25 cellular contexts compared by ENCODE assay signal in the genomic region with DNA sequence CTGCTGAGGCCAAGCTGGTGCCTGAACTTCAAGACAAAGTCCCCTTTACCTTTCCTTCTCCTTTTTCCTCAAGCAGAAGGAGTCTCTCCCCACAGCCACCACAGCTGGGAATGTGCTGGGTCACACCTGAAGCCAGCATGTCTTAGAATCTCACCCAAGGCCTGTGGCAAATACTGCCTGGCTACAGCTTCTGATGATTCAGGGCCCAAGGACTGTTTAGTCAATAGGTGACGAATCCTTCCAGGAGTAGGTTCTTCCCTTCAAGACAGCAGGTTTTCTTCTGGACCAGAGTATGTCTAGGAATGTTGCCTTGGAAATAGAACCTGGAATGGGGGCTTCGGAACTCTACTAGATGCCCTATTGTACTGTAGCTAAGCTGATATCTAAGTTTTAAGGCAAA.
DNase-seq lines count a peak whose midpoint lies in the region; ATAC-seq, FAIRE-seq and TF ChIP-seq lines count a peak whose summit lies in the region.
"Had no signal": no experiment of that assay in that cellular context is flagged by ENCODE, and none has a peak within 500 bp of the region (broad histone marks: within the 10 kb centered on the region; RNA-seq: fewer than 3 reads in every experiment).

No MANE protein-coding gene starts in this region.

- in situ Hi-C loops in mammary epithelial cell (cut with MboI; ENCODE audit: low sequenced_read_pairs in 2 of 2): no loop called here

- no peaks in the 10 kb centered on the region for H3K27me3 ChIP-seq in mammary epithelial cell (ENCODE audit: insufficient read depth, low read length)
- H3K27me3 ChIP-seq in breast epithelium: no peaks in the 10 kb centered on the region
- H3K27me3 ChIP-seq in bronchial epithelial cell (ENCODE audit: control insufficient read depth, insufficient read depth, low read length): no peaks in the 10 kb centered on the region
- H3K27me3 ChIP-seq in foreskin keratinocyte: no peaks in the 10 kb centered on the region
- H3K27me3 ChIP-seq: BLaER1 had no signal

- no peak overlapping the region for H3K4me2 ChIP-seq in mammary epithelial cell (ENCODE audit: insufficient read depth, low read depth, low read length)
- H3K4me2 ChIP-seq: BLaER1 had no signal

- no peaks in the 10 kb centered on the region for H3K4me1 ChIP-seq in mammary epithelial cell (ENCODE audit: insufficient read depth, low read length)
- no peaks in the 10 kb centered on the region for H3K4me1 ChIP-seq in breast epithelium
- no peaks in the 10 kb centered on the region for H3K4me1 ChIP-seq in foreskin keratinocyte

- intact Hi-C loops in mammary epithelial cell (cut with micrococcal nuclease): no loop called here
- intact Hi-C loops in breast epithelium (cut with DNase I; ENCODE audit: low total_unique reads): no loop called here

- peak; percentile 63 for DNase-seq in mammary epithelial cell
- DNase-seq in breast epithelium (ENCODE audit: low spot score in 2 of 2): no peak
- peak; percentile 88 for DNase-seq in bronchial epithelial cell (ENCODE audit: low read depth)
- peak in 1 of 2 donors; percentile 75 for DNase-seq in foreskin keratinocyte
- no peak for DNase-seq in GM20000 (ENCODE audit: low spot score)
- DNase-seq in activated naive CD4-positive, alpha-beta T cell treated with anti-CD3 and anti-CD28 coated beads, Interleukin-2, amount 50 U/mL, for 16 hours: no peak
- DNase-seq: CD4-positive, CD25-positive, alpha-beta regulatory T cell; CD8-positive, alpha-beta T cell; DMS 273 treated with DMSO at 0.1 percent for 48 hours; DMS79; EL; GDM1; GOT3; HFFc6 had no signal

- no TSS peak for BruUV-seq in mammary epithelial cell (replicated peaks; lab: Mats Ljungman, UMichigan)

- no peak overlapping the region for H3K9ac ChIP-seq in mammary epithelial cell (ENCODE audit: insufficient read depth, low read length)
- H3K9ac ChIP-seq: BLaER1 had no signal

- no peak overlapping the region for H3K4me3 ChIP-seq in mammary epithelial cell (replicated peaks in 1 of 3; ENCODE audit: insufficient read depth in 1 of 3, low read depth in 2 of 3, low read length in 3 of 3)
- H3K4me3 ChIP-seq in breast epithelium: no peak overlapping the region
- H3K4me3 ChIP-seq in bronchial epithelial cell (ENCODE audit: low read depth, low read length): no peak overlapping the region
- H3K4me3 ChIP-seq: BLaER1, GM12878, HAP-1 had no signal

- H3K27ac ChIP-seq in mammary epithelial cell (ENCODE audit: insufficient read depth, low read depth, low read length): no peak overlapping the region
- no peak overlapping the region for H3K27ac ChIP-seq in breast epithelium
- H3K27ac ChIP-seq in foreskin keratinocyte: no peak overlapping the region
- H3K27ac ChIP-seq: 22Rv1, BLaER1, C4-2B had no signal

- FAIRE-seq in bronchial epithelial cell (lab: Jason Lieb, UNC): peak; percentile 66
- FAIRE-seq: A204.1, D721Med, GM12878, GM18507, H54 had no signal

- CTCF ChIA-PET in mammary epithelial cell (lab: Charles Lee; ENCODE audit: low non-redundant PET): interaction anchor here (0.6 kb wide), 1 partner anchor 24 kb away, joined by 5 read pairs; no protein-coding TSS in a partner anchor

- H3K9me3 ChIP-seq in mammary epithelial cell (replicated peaks; ENCODE audit: insufficient read depth, low read length) (no peaks in the 10 kb centered on the region), breast epithelium (no peaks in the 10 kb centered on the region)
- H3K9me3 ChIP-seq: HAP-1 had no signal

- H2AFZ ChIP-seq in mammary epithelial cell (ENCODE audit: low read depth, low read length): no peak overlapping the region

- no peak for TF ChIP-seq POLR2A in breast epithelium (IDR thresholded peaks at IDR 0.05)

- H3K36me3 ChIP-seq in mammary epithelial cell (ENCODE audit: insufficient read depth, low read length) (no peaks in the 10 kb centered on the region), breast epithelium (no peaks in the 10 kb centered on the region), bronchial epithelial cell (ENCODE audit: control insufficient read depth, insufficient read depth, low read length) (no peaks in the 10 kb centered on the region)
- H3K36me3 ChIP-seq: HAP-1 had no signal

- dilution Hi-C loops in mammary epithelial cell (cut with HindIII; ENCODE audit: low sequenced_read_pairs): no loop called here

- peak; percentile 50 for ATAC-seq in foreskin keratinocyte
- no peak for ATAC-seq in GM21619 (IDR thresholded peaks at IDR 0.05; ENCODE audit: unreplicated experiment)
- no peak for ATAC-seq in GM18498 (IDR thresholded peaks at IDR 0.05; ENCODE audit: unreplicated experiment)
- ATAC-seq: CD8-positive, alpha-beta T cell; GM12878 had no signal

- 80% methylated on average over 1 of the region's 2 CpGs for WGBS in mammary epithelial cell (ENCODE audit: low coverage, missing lambda C conversion rate)

- no peaks in the 10 kb centered on the region for H4K20me1 ChIP-seq in mammary epithelial cell (ENCODE audit: insufficient read depth, low read length)
- H4K20me1 ChIP-seq: BLaER1 had no signal

- H3K79me2 ChIP-seq in mammary epithelial cell (ENCODE audit: insufficient read depth, low read length): no peaks in the 10 kb centered on the region

- TF ChIP-seq CTCF in mammary epithelial cell (conservative IDR thresholded peaks at IDR 0.05 in 1 of 2, IDR thresholded peaks at IDR 0.05 in 1 of 2; ENCODE audit: extremely low read depth in 1 of 2, insufficient read depth in 1 of 2, low read depth in 1 of 2, low read length in 2 of 2): no peak
- no peak for TF ChIP-seq CTCF in breast epithelium (IDR thresholded peaks at IDR 0.05)
- TF ChIP-seq CTCF in bronchial epithelial cell (IDR thresholded peaks at IDR 0.05; ENCODE audit: insufficient read depth, low read length, severe bottlenecking): no peak
- no peak for TF ChIP-seq CTCF in foreskin keratinocyte (conservative IDR thresholded peaks at IDR 0.05)
- no peak for TF ChIP-seq CTCF in GM20000 (IDR thresholded peaks at IDR 0.05; ENCODE audit: extremely low read depth, missing control alignments)

Comparison
In these comparisons a context has a peak if more than half of its experiments do, and no peak if none do; other contexts are left out.
1. DNase-seq: peak in mammary epithelial cell (single experiment) and bronchial epithelial cell (single experiment); none in breast epithelium (0 of 2), GM20000 (single experiment) and activated naive CD4-positive, alpha-beta T cell treated with anti-CD3 and anti-CD28 coated beads, Interleukin-2, amount 50 U/mL, for 16 hours (single experiment).